In the genomic region with DNA sequence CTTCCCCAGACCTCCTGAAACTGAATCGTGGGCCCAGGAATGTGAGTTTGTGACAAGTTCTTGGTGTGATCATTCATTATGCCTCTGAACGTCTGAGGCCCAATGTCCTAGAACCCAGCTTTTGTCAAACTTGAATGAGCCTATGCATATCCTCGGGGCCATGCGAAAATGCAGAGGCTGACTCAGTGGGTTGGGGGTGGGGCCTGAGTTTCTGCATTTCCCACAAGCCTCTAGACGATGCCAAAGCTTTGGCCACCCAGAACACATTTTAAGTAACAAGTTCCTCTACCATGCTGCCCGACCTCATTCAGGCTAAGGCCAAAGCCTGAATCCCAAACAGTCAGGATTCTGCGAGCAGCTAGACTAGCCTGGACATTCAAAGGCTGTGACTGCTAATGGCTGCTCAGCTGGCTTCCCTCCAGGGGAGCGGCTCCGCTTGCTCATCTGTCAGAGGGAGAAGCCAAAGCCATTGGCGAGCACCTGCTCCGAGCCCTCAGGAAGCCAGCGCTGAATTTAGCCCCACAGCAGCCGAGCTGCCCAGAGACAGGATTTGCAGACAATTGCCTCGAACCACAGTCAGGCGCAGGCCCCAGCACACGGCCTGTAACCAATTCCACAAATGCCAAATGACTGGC, we compare ENCODE assay signal across 15 cellular contexts.
DNase-seq lines count a peak whose midpoint lies in the region; ATAC-seq, FAIRE-seq and TF ChIP-seq lines count a peak whose summit lies in the region.
"Had no signal": no experiment of that assay in that cellular context is flagged by ENCODE, and none has a peak within 500 bp of the region (broad histone marks: within the 10 kb centered on the region; RNA-seq: fewer than 3 reads in every experiment).

No MANE protein-coding gene starts in this region.

- H3K9me3 ChIP-seq in K562 (replicated peaks; ENCODE audit: control insufficient read depth, insufficient read depth, low read depth, low read length) (no peaks in the 10 kb centered on the region), neuronal stem cell (replicated peaks in 1 of 2; ENCODE audit: control insufficient read depth in 2 of 2, insufficient read depth in 1 of 2, low read depth in 1 of 2, low read length in 2 of 2) (no peaks in the 10 kb centered on the region)
- no peaks in the 10 kb centered on the region for H3K9me3 ChIP-seq in effector memory CD4-positive, alpha-beta T cell (ENCODE audit: control insufficient read depth, low read length)
- H3K9me3 ChIP-seq: ovary had no signal

- peak overlapping the region; percentile 40 to 84 for H3K9ac ChIP-seq in K562 (ENCODE audit: insufficient read depth in 1 of 2, low read depth in 2 of 2, low read length in 2 of 2)
- H3K9ac ChIP-seq in neuronal stem cell (ENCODE audit: low read depth, low read length, poor library complexity) = no peak overlapping the region

- no peak overlapping the region for H3K4ac ChIP-seq in neuronal stem cell (ENCODE audit: low read length)

- H4K8ac ChIP-seq in neuronal stem cell (ENCODE audit: low read depth, low read length) = no peak overlapping the region

- H3K27me3 ChIP-seq in H7 (ENCODE audit: control insufficient read depth, insufficient read depth, low read length) (no peaks in the 10 kb centered on the region), K562 (ENCODE audit: control insufficient read depth in 2 of 2, insufficient read depth in 2 of 2, low read length in 2 of 2) (no peaks in the 10 kb centered on the region), neuronal stem cell (ENCODE audit: control insufficient read depth in 3 of 3, insufficient read depth in 3 of 3, low read depth in 1 of 3, low read length in 3 of 3) (no peaks in the 10 kb centered on the region)
- H3K27me3 ChIP-seq in effector memory CD4-positive, alpha-beta T cell (replicated peaks; ENCODE audit: control insufficient read depth, insufficient read depth, low read length, poor library complexity, severe bottlenecking) = no peaks in the 10 kb centered on the region

- no TSS peak for BruUV-seq in K562 (replicated peaks; lab: Mats Ljungman, UMichigan)

- CTCF ChIA-PET in K562 (lab: Yijun Ruan, JAX; ENCODE audit: low intra/inter-chr PET ratio) = no interaction called here

- H3K23ac ChIP-seq in neuronal stem cell (ENCODE audit: low read depth, low read length, poor library complexity) = no peak overlapping the region

- DNase-seq in H7 (peak; percentile 22), NCI-H2196 (lab: John Stamatoyannopoulos, UW; ENCODE audit: unreplicated experiment) (peak; percentile 75), K562 (ENCODE audit: extremely low read depth in 1 of 4, low spot score in 3 of 4) (peak in 1 of 4 experiments; percentile 68), neuronal stem cell (ENCODE audit: low spot score) (no peak), NCI-H1436 treated with DMSO at 0.1 percent for 48 hours (lab: John Stamatoyannopoulos, UW) (no peak)
- DNase-seq in stimulated activated CD4-positive, alpha-beta T cell treated with anti-CD3 and anti-CD28 coated beads, Interleukin-1b, Interleukin-23, amount 100 ng/mL, for 48 hours = no peak
- DNase-seq in effector memory CD4-positive, alpha-beta T cell = no peak
- DNase-seq: foreskin melanocyte; left ventricle myocardium superior; NCI-H1048; ovary; stimulated activated CD4-positive, alpha-beta T cell treated with anti-CD3 and anti-CD28 coated beads, Interleukin-4, amount 100 ng/mL, for 1 hour had no signal

- no peak overlapping the region for H2BK5ac ChIP-seq in neuronal stem cell (ENCODE audit: low read length)

- no peak overlapping the region for H2BK12ac ChIP-seq in neuronal stem cell (ENCODE audit: low read length)

- H4K91ac ChIP-seq in neuronal stem cell (ENCODE audit: low read depth, low read length, poor library complexity) = no peak overlapping the region

- 17% methylated on average over 15 of the region's 16 CpGs for WGBS in K562 (ENCODE audit: insufficient coverage, low coverage, missing lambda C conversion rate)
- WGBS in neuronal stem cell (ENCODE audit: extremely low coverage in 2 of 2, insufficient read length in 2 of 2, insufficient replicate concordance in 1 of 2), 2 donors = no CpG with 5 or more reads among the region's 16 CpGs

- no peak for TF ChIP-seq RAD21 in K562 (CRISPR knock-in tag; conservative IDR thresholded peaks at IDR 0.05 in 1 of 2, IDR thresholded peaks at IDR 0.05 in 1 of 2)

- H2AFZ ChIP-seq in K562 (ENCODE audit: low read depth, low read length) = peak overlapping the region; percentile 96
- H2AFZ ChIP-seq in neuronal stem cell (ENCODE audit: low read length) = peak overlapping the region; percentile 92

- no peak for TF ChIP-seq POLR2A in K562 (conservative IDR thresholded peaks at IDR 0.05)

- TF ChIP-seq EP300 in K562 (IDR thresholded peaks at IDR 0.05; ENCODE audit: low read length) = no peak

- no peak overlapping the region for H2BK120ac ChIP-seq in neuronal stem cell (ENCODE audit: low read depth, low read length)

- H3K4me2 ChIP-seq in K562 (ENCODE audit: insufficient read depth, low read length) = peak overlapping the region; percentile 47
- no peak overlapping the region for H3K4me2 ChIP-seq in neuronal stem cell (ENCODE audit: insufficient read depth, low read length, poor library complexity, severe bottlenecking)

- peaks cover 4% of the 10 kb centered on the region; the same call in 1 of the 3 replicates for H3K79me2 ChIP-seq in K562 (ENCODE audit: control insufficient read depth, insufficient read depth, low read length)

- H3K4me1 ChIP-seq in K562 (replicated peaks in 1 of 2; ENCODE audit: control insufficient read depth in 2 of 2, insufficient read depth in 2 of 2, low read length in 2 of 2) = peaks cover 11 to 48% of the 10 kb centered on the region in 2 experiments
- H3K4me1 ChIP-seq in neuronal stem cell (ENCODE audit: control insufficient read depth in 2 of 2, insufficient read depth in 1 of 2, low read depth in 1 of 2, low read length in 2 of 2) = peaks cover 3% of the 10 kb centered on the region in 2 donors
- H3K4me1 ChIP-seq in effector memory CD4-positive, alpha-beta T cell (ENCODE audit: control insufficient read depth, insufficient read depth, low read length, poor library complexity, severe bottlenecking) = no peaks in the 10 kb centered on the region

- H3K4me3 ChIP-seq in H7 (ENCODE audit: insufficient read depth, low read depth, low read length) (no peak overlapping the region), K562 (no peak overlapping the region), neuronal stem cell (ENCODE audit: low read length in 2 of 2) (no peak overlapping the region)
- no peak overlapping the region for H3K4me3 ChIP-seq in effector memory CD4-positive, alpha-beta T cell (ENCODE audit: insufficient read depth, low read depth, low read length, poor library complexity, severe bottlenecking)
- H3K4me3 ChIP-seq: ovary had no signal

- no peaks in the 10 kb centered on the region for H3K36me3 ChIP-seq in H7 (replicated peaks; ENCODE audit: control insufficient read depth, insufficient read depth, low read length)
- no peaks in the 10 kb centered on the region; the same call in 2 of the 3 replicates for H3K36me3 ChIP-seq in K562 (ENCODE audit: control insufficient read depth, insufficient read depth, low read length)
- H3K36me3 ChIP-seq in neuronal stem cell (replicated peaks in 1 of 2; ENCODE audit: control insufficient read depth in 2 of 2, insufficient read depth in 2 of 2, low read length in 2 of 2) = no peaks in the 10 kb centered on the region
- H3K36me3 ChIP-seq in effector memory CD4-positive, alpha-beta T cell (ENCODE audit: control insufficient read depth, insufficient read depth, low read length) = no peaks in the 10 kb centered on the region
- H3K36me3 ChIP-seq: ovary had no signal

- H2BK15ac ChIP-seq in neuronal stem cell (ENCODE audit: low read length) = no peak overlapping the region

- H3K9me1 ChIP-seq in K562 (ENCODE audit: control insufficient read depth, insufficient read depth, low read length) = no peaks in the 10 kb centered on the region

- FAIRE-seq in K562 (lab: Jason Lieb, UNC) = peak; percentile 87

- TF ChIP-seq CTCF in K562 (IDR thresholded peaks at IDR 0.05 in 2 of 3, conservative IDR thresholded peaks at IDR 0.05 in 1 of 3; ENCODE audit: insufficient read depth in 2 of 3, low read depth in 1 of 3, low read length in 3 of 3) = no peak

- in situ Hi-C loops in K562 (cut with MboI) = no loop called here

- H4K20me1 ChIP-seq in K562 (replicated peaks; ENCODE audit: control insufficient read depth, insufficient read depth, low read length) = no peaks in the 10 kb centered on the region

- POLR2A ChIA-PET in K562 (lab: Yijun Ruan, JAX) = interaction anchor here (0.7 to 2.1 kb wide), 2 partner anchors 10 to 13 kb away, joined by 5 to 7 read pairs; no protein-coding TSS in a partner anchor

- intact Hi-C loops in K562 (cut with micrococcal nuclease) = no loop called here

- H3K18ac ChIP-seq in neuronal stem cell (ENCODE audit: low read length) = no peak overlapping the region

- H3K79me1 ChIP-seq in neuronal stem cell (ENCODE audit: low read depth, low read length) = no peaks in the 10 kb centered on the region

- ATAC-seq in K562 (peak; percentile 64), GM21825 (IDR thresholded peaks at IDR 0.05; ENCODE audit: unreplicated experiment) (no peak)
- ATAC-seq: left ventricle myocardium superior had no signal

- H3K27ac ChIP-seq in K562 (ENCODE audit: extremely low read depth, low read depth, low read length) (peak overlapping the region; percentile 69), neuronal stem cell (replicated peaks; ENCODE audit: low read length) (no peak overlapping the region)
- H3K27ac ChIP-seq in effector memory CD4-positive, alpha-beta T cell (ENCODE audit: insufficient read depth, low read length, poor library complexity, severe bottlenecking) = no peak overlapping the region
- H3K27ac ChIP-seq: ovary, RWPE1, VCaP had no signal

- H2AK5ac ChIP-seq in neuronal stem cell (ENCODE audit: low read depth, low read length) = no peak overlapping the region

- no peak overlapping the region for H3K14ac ChIP-seq in neuronal stem cell (ENCODE audit: low read length)

Comparison
In these comparisons a context has a peak if more than half of its experiments do, and no peak if none do; other contexts are left out.
1. DNase-seq: peak in H7 (single experiment) and NCI-H2196 (single experiment); none in neuronal stem cell (single experiment), stimulated activated CD4-positive, alpha-beta T cell treated with anti-CD3 and anti-CD28 coated beads, Interleukin-1b, Interleukin-23, amount 100 ng/mL, for 48 hours (single experiment), NCI-H1436 treated with DMSO at 0.1 percent for 48 hours (single experiment) and effector memory CD4-positive, alpha-beta T cell (0 of 3).